ENCODE assay signal across 1 cellular context in genomic region chr5:135153661-135154060, GRCh38.
TF ChIP-seq lines count a peak whose summit lies in the region.

No MANE protein-coding gene starts in this region.

TF ChIP-seq in K562, 482 proteins besides CTCF, POLR2A, EP300 and RAD21 (continued from another document):
- TF ChIP-seq HINFP (tag; conservative IDR thresholded peaks at IDR 0.05; ENCODE audit: low read depth) (no peak), POU5F1 (IDR thresholded peaks at IDR 0.05; ENCODE audit: borderline replicate concordance, low read depth, low read length, partially characterized antibody) (no peak)
